1 cellular context compared by ENCODE assay signal in the genomic region with DNA sequence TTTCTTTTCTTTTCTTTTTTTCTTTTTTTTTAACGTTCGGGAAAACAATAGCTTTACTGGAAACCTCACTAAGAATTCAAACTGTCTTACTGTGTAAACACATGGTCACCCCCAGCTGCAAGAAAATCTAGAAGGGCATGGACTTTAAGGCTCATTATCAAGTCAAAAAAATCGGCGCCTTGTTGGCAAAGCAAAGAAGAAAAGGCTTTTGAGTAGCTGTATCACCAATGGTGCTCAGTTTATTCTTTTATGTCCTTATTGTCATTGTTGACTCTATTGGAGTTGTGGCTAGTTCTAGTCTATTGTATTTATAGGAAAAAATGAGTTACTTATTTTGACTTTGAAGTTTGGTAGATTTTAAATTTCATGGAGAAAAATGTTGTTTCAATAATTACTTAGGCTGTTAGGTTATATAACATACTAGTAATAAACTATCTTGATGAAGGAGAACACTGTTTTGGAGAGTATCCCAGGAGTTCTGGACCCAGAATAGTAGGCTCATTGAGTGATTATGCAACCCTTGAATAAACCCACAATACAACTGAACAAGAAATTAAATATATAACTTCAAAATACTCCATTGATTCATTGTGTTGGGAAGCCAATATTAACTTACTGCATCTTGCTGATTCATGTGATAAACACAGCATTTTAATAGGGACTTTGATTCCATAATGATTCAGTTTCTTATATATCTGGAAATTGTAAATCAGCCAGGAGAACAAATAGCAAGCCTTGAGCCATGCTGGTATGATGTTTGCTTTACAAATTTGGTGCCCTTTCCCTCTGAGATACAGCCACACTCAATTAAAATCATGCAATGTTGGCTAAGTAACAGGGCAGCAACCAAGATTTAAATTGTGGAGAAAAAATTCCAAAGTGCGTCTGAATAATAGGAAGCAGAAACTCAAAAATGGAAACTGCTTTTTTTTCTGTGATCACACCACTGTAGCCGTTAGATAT.
TF ChIP-seq lines count a peak whose summit lies in the region.

No MANE protein-coding gene starts in this region.

TF ChIP-seq in WTC11, 78 proteins besides CTCF, POLR2A, EP300 and RAD21 (continued from another document):
- TF ChIP-seq, protein P1, sequence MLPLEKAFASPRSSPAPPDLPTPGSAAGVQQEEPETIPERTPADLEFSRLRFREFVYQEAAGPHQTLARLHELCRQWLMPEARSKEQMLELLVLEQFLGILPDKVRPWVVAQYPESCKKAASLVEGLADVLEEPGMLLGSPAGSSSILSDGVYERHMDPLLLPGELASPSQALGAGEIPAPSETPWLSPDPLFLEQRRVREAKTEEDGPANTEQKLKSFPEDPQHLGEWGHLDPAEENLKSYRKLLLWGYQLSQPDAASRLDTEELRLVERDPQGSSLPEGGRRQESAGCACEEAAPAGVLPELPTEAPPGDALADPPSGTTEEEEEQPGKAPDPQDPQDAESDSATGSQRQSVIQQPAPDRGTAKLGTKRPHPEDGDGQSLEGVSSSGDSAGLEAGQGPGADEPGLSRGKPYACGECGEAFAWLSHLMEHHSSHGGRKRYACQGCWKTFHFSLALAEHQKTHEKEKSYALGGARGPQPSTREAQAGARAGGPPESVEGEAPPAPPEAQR (CRISPR knock-in tag; IDR thresholded peaks at IDR 0.05) = no peak
- TF ChIP-seq TEAD4 (CRISPR knock-in tag; IDR thresholded peaks at IDR 0.05) (no peak), ESRRA (CRISPR knock-in tag; IDR thresholded peaks at IDR 0.05; ENCODE audit: borderline replicate concordance) (no peak)
- TF ChIP-seq, protein P2, sequence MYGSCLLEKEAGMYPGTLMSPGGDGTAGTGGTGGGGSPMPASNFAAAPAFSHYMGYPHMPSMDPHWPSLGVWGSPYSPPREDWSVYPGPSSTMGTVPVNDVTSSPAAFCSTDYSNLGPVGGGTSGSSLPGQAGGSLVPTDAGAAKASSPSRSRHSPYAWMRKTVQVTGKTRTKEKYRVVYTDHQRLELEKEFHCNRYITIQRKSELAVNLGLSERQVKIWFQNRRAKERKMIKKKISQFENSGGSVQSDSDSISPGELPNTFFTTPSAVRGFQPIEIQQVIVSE (CRISPR knock-in tag; IDR thresholded peaks at IDR 0.05; ENCODE audit: borderline replicate concordance) = no peak
